Comparison of ENCODE assay signal across 8 cellular contexts in the genomic region with DNA sequence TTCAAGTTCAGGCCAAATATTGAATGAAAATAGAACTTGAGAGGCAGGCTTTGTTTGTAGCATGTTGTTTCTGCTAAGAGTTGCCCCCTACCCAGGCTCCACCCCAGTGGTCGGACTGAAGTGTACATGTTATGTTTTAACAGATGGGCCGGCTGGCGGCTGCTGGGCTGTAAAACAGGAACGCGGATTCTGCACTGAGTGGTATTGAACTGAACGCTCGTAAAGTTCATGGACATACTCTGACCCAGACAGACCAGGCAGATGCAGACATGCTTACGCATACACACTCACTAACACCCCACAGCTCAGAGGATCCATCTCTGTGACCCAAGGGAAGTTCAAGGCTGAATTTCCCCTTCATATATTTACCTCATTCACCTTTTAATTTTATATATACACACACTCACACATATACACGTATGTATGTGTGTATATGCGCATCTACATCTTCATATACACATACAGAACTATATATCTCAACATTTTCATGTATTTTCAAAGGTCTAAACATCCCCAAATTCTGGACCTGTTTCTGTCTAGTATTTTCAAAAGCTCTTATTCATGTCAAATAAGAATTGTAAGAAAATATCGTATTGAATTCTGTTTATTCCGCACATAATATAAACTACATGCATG. TPM values are rescaled to one million over a fixed set of nuclear protein-coding genes. Genes with fewer than 3 reads are reported as not detected.
A peak's percentile ranks its signal among the peaks of the same experiment; 100 is the strongest.
DNase-seq lines count a peak whose midpoint lies in the region; ATAC-seq and TF ChIP-seq lines count a peak whose summit lies in the region.

No MANE protein-coding gene starts in this region.

- intact Hi-C loops in natural killer cell (cut with micrococcal nuclease) = no loop called here

- no peak for ATAC-seq in natural killer cell
- no peak for ATAC-seq in GM18909 (IDR thresholded peaks at IDR 0.05; ENCODE audit: poor library complexity, unreplicated experiment)
- no peak for ATAC-seq in GM19452 (IDR thresholded peaks at IDR 0.05; ENCODE audit: unreplicated experiment)

- H3K27me3 Mint-ChIP-seq in chondrocyte (ENCODE audit: low read depth) (peaks cover 4% of the 10 kb centered on the region), natural killer cell (ENCODE audit: low read depth in 2 of 2) (peaks cover 0 to 17% of the 10 kb centered on the region in 2 donors)

- H3K9me3 Mint-ChIP-seq in chondrocyte (ENCODE audit: low read depth) (no peaks in the 10 kb centered on the region), natural killer cell (no peaks in the 10 kb centered on the region)

- H3K36me3 Mint-ChIP-seq in chondrocyte (ENCODE audit: low read depth) = no peaks in the 10 kb centered on the region
- H3K36me3 Mint-ChIP-seq in natural killer cell = no peaks in the 10 kb centered on the region

- DNase-seq in SIG-M5 treated with dmso at 0.1 percent for 504 hours (lab: John Stamatoyannopoulos, UW; ENCODE audit: unreplicated experiment) = peak; percentile 35
- DNase-seq in SIG-M5 (lab: John Stamatoyannopoulos, UW) = no peak
- DNase-seq in NCI-H82 (lab: John Stamatoyannopoulos, UW) = peak; percentile 77
- DNase-seq in chondrocyte (ENCODE audit: low spot score) = no peak
- no peak for DNase-seq in natural killer cell
- DNase-seq in NCI-H446 (lab: John Stamatoyannopoulos, UW) = no peak

- H3K4me3 Mint-ChIP-seq in chondrocyte (ENCODE audit: unreplicated experiment) (peak overlapping the region; percentile 84), natural killer cell (peak overlapping the region; percentile 88)

- TF ChIP-seq CTCF in chondrocyte (IDR thresholded peaks at IDR 0.05) = no peak
- TF ChIP-seq CTCF in natural killer cell (IDR thresholded peaks at IDR 0.05) = no peak

- H3K27ac Mint-ChIP-seq in chondrocyte (ENCODE audit: unreplicated experiment) (no peak overlapping the region), natural killer cell (peak overlapping the region; percentile 77 to 82)

- H3K4me1 Mint-ChIP-seq in chondrocyte (ENCODE audit: low read depth) (peaks cover 5% of the 10 kb centered on the region), natural killer cell (peaks cover 14 to 24% of the 10 kb centered on the region in 2 donors)

RNA-seq across cellular contexts. Expression of a gene that starts 1.4 kb away (rescaled TPM):
- total RNA-seq in chondrocyte (1.5 to 2.2 TPM (median 2.0 TPM) in 3 replicates), natural killer cell (10 to 100 TPM in 1 of 3 donors, 1 to 10 TPM in 2; 6.8 to 11.2 (median 8.9) TPM)

RNA-seq across cellular contexts. Expression of a gene that starts 44.4 kb away (rescaled TPM):
- 0.46 to 0.77 TPM (median 0.50 TPM) in 3 replicates for total RNA-seq in chondrocyte
- 10 to 100 TPM; 10.4 to 18.8 (median 11.7) TPM for total RNA-seq in natural killer cell

Comparison
In these comparisons a context has a peak if more than half of its experiments do, and no peak if none do; other contexts are left out.
1. DNase-seq: peak in SIG-M5 treated with dmso at 0.1 percent for 504 hours (single experiment) and NCI-H82 (single experiment); none in SIG-M5 (single experiment), chondrocyte (single experiment), natural killer cell (single experiment) and NCI-H446 (0 of 2).